Comparison of ENCODE assay signal across 1 cellular context in genomic region chr3:196093271-196094111, GRCh38.
TF ChIP-seq lines count a peak whose summit lies in the region.

No MANE protein-coding gene starts in this region.

TF ChIP-seq in HepG2, 621 proteins besides CTCF, POLR2A, EP300 and RAD21 (continued from another document):
- no peak for TF ChIP-seq REPIN1 (CRISPR knock-in tag; IDR thresholded peaks at IDR 0.05; ENCODE audit: borderline replicate concordance, low read depth)
- no peak for TF ChIP-seq ZXDC (CRISPR knock-in tag; IDR thresholded peaks at IDR 0.05)
- TF ChIP-seq TAF1 (CRISPR knock-in tag; IDR thresholded peaks at IDR 0.05): no peak
